8 cellular contexts compared by ENCODE assay signal in genomic region chr6:129672345-129672691, GRCh38. TPM values are rescaled to one million over a fixed set of nuclear protein-coding genes. Genes with fewer than 3 reads are reported as not detected.
DNase-seq lines count a peak whose midpoint lies in the region; ATAC-seq, FAIRE-seq and TF ChIP-seq lines count a peak whose summit lies in the region.

No MANE protein-coding gene starts in this region.

- FAIRE-seq in astrocyte (lab: Jason Lieb, UNC): no peak

- H3K36me3 ChIP-seq in astrocyte (ENCODE audit: insufficient read depth, low read length): no peaks in the 10 kb centered on the region

- H4K20me1 ChIP-seq in astrocyte (ENCODE audit: insufficient read depth, low read length): no peaks in the 10 kb centered on the region

- no peaks in the 10 kb centered on the region for H3K9me3 ChIP-seq in astrocyte (ENCODE audit: insufficient read depth, low read depth, low read length)

- H3K4me1 Mint-ChIP-seq in astrocyte (ENCODE audit: low read depth, unreplicated experiment): peaks cover 62% of the 10 kb centered on the region
- H3K4me1 Mint-ChIP-seq in natural killer cell treated with Interleukin-12 subunit alpha and Interleukin-12 subunit beta and Interleukin-15 and Interleukin-18, amount 100 ng/mL, for 72 hours (ENCODE audit: low read depth in 2 of 2): peaks cover 27 to 63% of the 10 kb centered on the region in 2 donors

- H3K27ac Mint-ChIP-seq in astrocyte (ENCODE audit: unreplicated experiment): peak overlapping the region; percentile 88
- H3K27ac Mint-ChIP-seq in natural killer cell treated with Interleukin-12 subunit alpha and Interleukin-12 subunit beta and Interleukin-15 and Interleukin-18, amount 100 ng/mL, for 72 hours: peak overlapping the region; percentile 90 to 93

- peaks cover 40% of the 10 kb centered on the region for H3K4me1 ChIP-seq in astrocyte (ENCODE audit: insufficient read depth, low read length)

- peak overlapping the region; percentile 54 for H3K9ac ChIP-seq in astrocyte (ENCODE audit: low read length)

- peak overlapping the region; percentile 78 for H3K4me2 ChIP-seq in astrocyte (ENCODE audit: low read length)

- H2AFZ ChIP-seq in astrocyte (ENCODE audit: low read depth, low read length): no peak overlapping the region

- H3K27ac ChIP-seq in astrocyte (ENCODE audit: low read depth, low read length): peak overlapping the region; percentile 84

- H3K79me2 ChIP-seq in astrocyte (ENCODE audit: insufficient read depth, low read length): peaks cover 63% of the 10 kb centered on the region

- peaks cover 6% of the 10 kb centered on the region for H3K36me3 Mint-ChIP-seq in astrocyte (ENCODE audit: low read depth, unreplicated experiment)
- H3K36me3 Mint-ChIP-seq in natural killer cell treated with Interleukin-12 subunit alpha and Interleukin-12 subunit beta and Interleukin-15 and Interleukin-18, amount 100 ng/mL, for 72 hours: no peaks in the 10 kb centered on the region

- TF ChIP-seq CTCF in astrocyte (IDR thresholded peaks at IDR 0.05; ENCODE audit: insufficient read depth, low read depth, low read length): no peak

- H3K27me3 Mint-ChIP-seq in astrocyte (ENCODE audit: low read depth, unreplicated experiment): no peaks in the 10 kb centered on the region
- no peaks in the 10 kb centered on the region for H3K27me3 Mint-ChIP-seq in natural killer cell treated with Interleukin-12 subunit alpha and Interleukin-12 subunit beta and Interleukin-15 and Interleukin-18, amount 100 ng/mL, for 72 hours

- no peak overlapping the region for H3K4me3 Mint-ChIP-seq in astrocyte (ENCODE audit: unreplicated experiment)
- peak overlapping the region; percentile 84 for H3K4me3 Mint-ChIP-seq in natural killer cell treated with Interleukin-12 subunit alpha and Interleukin-12 subunit beta and Interleukin-15 and Interleukin-18, amount 100 ng/mL, for 72 hours

- ATAC-seq in GM19025 (IDR thresholded peaks at IDR 0.05; ENCODE audit: low read depth, unreplicated experiment): peak; percentile 13
- peak; percentile 26 for ATAC-seq in HG03066 (IDR thresholded peaks at IDR 0.05; ENCODE audit: low read depth, unreplicated experiment)
- ATAC-seq in natural killer cell treated with Interleukin-12 subunit alpha and Interleukin-12 subunit beta and Interleukin-15 and Interleukin-18, amount 100 ng/mL, for 72 hours: peak; percentile 50 to 52

- DNase-seq in astrocyte (ENCODE audit: low read depth): no peak
- DNase-seq in natural killer cell treated with Interleukin-12 subunit alpha and Interleukin-12 subunit beta and Interleukin-15 and Interleukin-18, amount 100 ng/mL, for 72 hours (ENCODE audit: low spot score): no peak
- DNase-seq in NCI-H2029 treated with DMSO at 0.1 percent for 48 hours (lab: John Stamatoyannopoulos, UW): no peak
- DNase-seq in NCI-H82 treated with DMSO at 0.1 percent for 48 hours (lab: John Stamatoyannopoulos, UW; ENCODE audit: unreplicated experiment): no peak
- DNase-seq in NCI-H82 (lab: John Stamatoyannopoulos, UW): no peak
- no peak for DNase-seq in amniotic stem cell (lab: John Stamatoyannopoulos, UW)

- no peak overlapping the region for H3K4me3 ChIP-seq in astrocyte (ENCODE audit: insufficient read depth, low read depth, low read length)

- no peaks in the 10 kb centered on the region for H3K27me3 ChIP-seq in astrocyte (ENCODE audit: insufficient read depth, low read length)

- no peaks in the 10 kb centered on the region for H3K9me3 Mint-ChIP-seq in astrocyte (ENCODE audit: unreplicated experiment)
- no peaks in the 10 kb centered on the region for H3K9me3 Mint-ChIP-seq in natural killer cell treated with Interleukin-12 subunit alpha and Interleukin-12 subunit beta and Interleukin-15 and Interleukin-18, amount 100 ng/mL, for 72 hours

RNA-seq across cellular contexts. Expression of gene ARHGAP18, which starts 37.7 kb away (rescaled TPM):
- 38.6 and 43.2 TPM in 2 replicates for total RNA-seq in astrocyte
- total RNA-seq in natural killer cell treated with Interleukin-12 subunit alpha and Interleukin-12 subunit beta and Interleukin-15 and Interleukin-18, amount 100 ng/mL, for 72 hours: 10 to 100 TPM; 10.4 to 14.3 TPM
